12 cellular contexts compared by ENCODE assay signal in genomic region chr6:34451192-34451591, GRCh38. TPM values are rescaled to one million over a fixed set of nuclear protein-coding genes. Genes with fewer than 3 reads are reported as not detected.
"Had no signal": no experiment of that assay in that cellular context is flagged by ENCODE, and none has a peak within 500 bp of the region (broad histone marks: within the 10 kb centered on the region; RNA-seq: fewer than 3 reads in every experiment).

No MANE protein-coding gene starts in this region.

- ATAC-seq: GM23338, HCT116 had no signal

- DNase-seq: GM23248, GOT3, H7, H9, HCEC 1CT, HFFc6 had no signal

- FAIRE-seq: H1, H54 had no signal

- H3K9me3 ChIP-seq: HAP-1 had no signal

- H2AFZ ChIP-seq: GM23248, GM23338 had no signal

- H3K27ac ChIP-seq: GM23248 had no signal

- H3K36me3 ChIP-seq: HAP-1 had no signal

- H3K9ac ChIP-seq: GM23248 had no signal

- H3K4me3 ChIP-seq: GM23248, GM23338, HAP-1 had no signal

- H3K4me2 ChIP-seq: GM23338 had no signal

RNA-seq across cellular contexts. Expression of gene PACSIN1, which starts 14.7 kb away (rescaled TPM):
- total RNA-seq: GM23248, H4, HFFc6 had no signal
- polyA plus RNA-seq: GM23248 had no signal
